Comparison of ENCODE assay signal across 21 cellular contexts in the genomic region with DNA sequence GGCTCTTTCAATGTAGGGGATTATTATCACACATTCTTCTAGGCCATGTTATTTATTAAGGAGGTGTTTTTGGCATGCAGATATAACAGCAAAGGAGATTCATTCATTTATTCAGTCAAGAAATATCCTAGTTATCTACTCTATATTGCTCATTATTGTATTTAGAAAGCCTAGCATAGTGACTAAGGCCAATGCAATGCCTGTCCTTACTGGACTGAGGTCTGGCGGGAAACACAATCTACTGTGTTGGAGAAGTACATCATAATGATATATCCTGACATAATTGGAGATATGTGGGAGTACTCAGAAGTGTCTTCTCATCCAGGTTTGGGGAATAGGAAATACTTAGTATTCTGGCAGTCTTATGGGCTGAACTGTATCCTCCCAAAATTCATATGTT.
DNase-seq lines count a peak whose midpoint lies in the region; ATAC-seq and TF ChIP-seq lines count a peak whose summit lies in the region.
"Had no signal": no experiment of that assay in that cellular context is flagged by ENCODE, and none has a peak within 500 bp of the region (broad histone marks: within the 10 kb centered on the region; RNA-seq: fewer than 3 reads in every experiment).

No MANE protein-coding gene starts in this region.

- H3K36me3 ChIP-seq in left ventricle myocardium inferior (no peaks in the 10 kb centered on the region), ascending aorta (no peaks in the 10 kb centered on the region), vagina (no peaks in the 10 kb centered on the region)
- H3K36me3 ChIP-seq: upper lobe of right lung had no signal

- H3K9me3 ChIP-seq in left ventricle myocardium inferior (replicated peaks) (no peaks in the 10 kb centered on the region), ascending aorta (no peaks in the 10 kb centered on the region), vagina (no peaks in the 10 kb centered on the region)
- H3K9me3 ChIP-seq: body of pancreas, upper lobe of right lung had no signal

- H3K4me3 ChIP-seq in left ventricle myocardium inferior (no peak overlapping the region), ascending aorta (no peak overlapping the region), fibroblast of the aortic adventitia (ENCODE audit: low read depth, low read length) (no peak overlapping the region), vagina (no peak overlapping the region)
- H3K4me3 ChIP-seq: body of pancreas, skin epidermis, upper lobe of right lung had no signal

- intact Hi-C loops in left ventricle myocardium inferior (cut with micrococcal nuclease) = no loop called here
- intact Hi-C loops in left cardiac atrium (cut with DNase I) = no loop called here
- intact Hi-C loops in ascending aorta (cut with DNase I) = loop anchor here (2.0 to 10.0 kb wide), 2 partner anchors 18 to 438 kb away; no protein-coding TSS in a partner anchor
- intact Hi-C loops in vagina (cut with DNase I) = loop anchor here (10.0 kb wide), 1 partner anchor 52 kb away; no protein-coding TSS in a partner anchor
- intact Hi-C loops in sciatic nerve (cut with DNase I) = no loop called here

- ATAC-seq in left cardiac atrium (no peak), GM19023 (IDR thresholded peaks at IDR 0.05; ENCODE audit: unreplicated experiment) (no peak), sciatic nerve (no peak)
- ATAC-seq: body of pancreas; effector memory CD8-positive, alpha-beta T cell; esophagus mucosa; HepG2; upper lobe of right lung had no signal

- H3K4me1 ChIP-seq in left ventricle myocardium inferior (peaks cover 16% of the 10 kb centered on the region), ascending aorta (peaks cover 20 to 42% of the 10 kb centered on the region in 2 donors), vagina (peaks cover 24% of the 10 kb centered on the region)
- H3K4me1 ChIP-seq: body of pancreas had no signal

- no peak for DNase-seq in left ventricle myocardium inferior
- DNase-seq in left cardiac atrium = no peak
- DNase-seq in ascending aorta (ENCODE audit: low spot score in 2 of 2) = no peak
- peak; percentile 73 for DNase-seq in fibroblast of the aortic adventitia (ENCODE audit: low read depth)
- no peak for DNase-seq in vagina (ENCODE audit: extremely low spot score in 2 of 2)
- no peak for DNase-seq in stimulated activated CD4-positive, alpha-beta T cell treated with anti-CD3 and anti-CD28 coated beads, Interleukin-15, amount 100 ng/mL, for 24 hours
- DNase-seq in sciatic nerve (ENCODE audit: low spot score) = no peak
- DNase-seq: 8988T; body of pancreas; CD8-positive, alpha-beta memory T cell; effector memory CD8-positive, alpha-beta T cell; kidney glomerular epithelial cell; NCI-H1105 treated with DMSO at 0.1 percent for 48 hours; NCI-H2081; NCI-H82; stimulated activated CD4-positive, alpha-beta T cell treated with anti-CD3 and anti-CD28 coated beads, Interleukin-1b, Interleukin-23, amount 100 ng/mL, for 48 hours; upper lobe of right lung had no signal

- H3K27ac ChIP-seq in left ventricle myocardium inferior (replicated peaks) (peak overlapping the region; percentile 59), ascending aorta (peak overlapping the region; percentile 23 to 66), vagina (peak overlapping the region; percentile 10)
- H3K27ac ChIP-seq: body of pancreas, upper lobe of right lung had no signal

- TF ChIP-seq CTCF in left ventricle myocardium inferior (IDR thresholded peaks at IDR 0.05; ENCODE audit: borderline replicate concordance) (no peak), ascending aorta (IDR thresholded peaks at IDR 0.05) (no peak), fibroblast of the aortic adventitia (IDR thresholded peaks at IDR 0.05; ENCODE audit: insufficient read depth, low read length) (no peak), vagina (IDR thresholded peaks at IDR 0.05) (no peak)

- TF ChIP-seq POLR2A in vagina (IDR thresholded peaks at IDR 0.05) = no peak

- H3K27me3 ChIP-seq in left ventricle myocardium inferior (ENCODE audit: low read depth) = no peaks in the 10 kb centered on the region
- H3K27me3 ChIP-seq in ascending aorta = no peaks in the 10 kb centered on the region
- no peaks in the 10 kb centered on the region for H3K27me3 ChIP-seq in vagina
- H3K27me3 ChIP-seq: body of pancreas, upper lobe of right lung had no signal

Comparison
In these comparisons a context has a peak if more than half of its experiments do, and no peak if none do; other contexts are left out.
1. intact Hi-C loops: an anchor here in ascending aorta (2.0 to 10.0 kb wide) and vagina (10.0 kb wide); none called in left ventricle myocardium inferior, left cardiac atrium and sciatic nerve.